In the genomic region with DNA sequence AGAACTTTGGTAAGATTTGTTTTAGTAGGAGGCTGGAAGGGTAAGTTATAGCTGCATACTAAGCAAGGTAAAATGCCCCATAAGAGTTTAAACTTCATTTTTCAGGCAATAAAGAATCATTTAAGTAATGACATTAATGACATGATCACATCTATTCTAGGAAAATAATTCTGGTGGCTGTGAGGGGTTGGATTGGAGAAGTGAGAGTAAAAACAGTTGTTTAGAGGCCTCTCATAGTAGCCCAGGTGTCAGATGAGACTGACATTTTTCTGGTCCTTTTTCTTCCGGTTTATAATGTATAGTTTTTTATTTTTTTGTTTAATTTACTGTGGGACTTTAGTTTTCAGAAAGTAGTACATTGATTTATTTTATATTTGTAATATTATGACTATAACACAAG, we compare ENCODE assay signal across 14 cellular contexts. TPM values are rescaled to one million over a fixed set of nuclear protein-coding genes. Genes with fewer than 3 reads are reported as not detected.
DNase-seq lines count a peak whose midpoint lies in the region; ATAC-seq and TF ChIP-seq lines count a peak whose summit lies in the region.
"Had no signal": no experiment of that assay in that cellular context is flagged by ENCODE, and none has a peak within 500 bp of the region (broad histone marks: within the 10 kb centered on the region; RNA-seq: fewer than 3 reads in every experiment).

No MANE protein-coding gene starts in this region.

- no peak overlapping the region for H3K27ac ChIP-seq in CD8-positive, alpha-beta memory T cell (ENCODE audit: low read depth, low read length)
- no peak overlapping the region for H3K27ac ChIP-seq in colonic mucosa
- H3K27ac ChIP-seq: RWPE1, vagina had no signal

- H3K36me3 Mint-ChIP-seq in CD8-positive, alpha-beta memory T cell, result peaks cover 0 to 50% (median 11%) of the 10 kb centered on the region in 3 donors

- intact Hi-C loops in colonic mucosa (cut with DNase I), result no loop called here

- H3K9ac ChIP-seq in colonic mucosa (ENCODE audit: low read depth in 2 of 2, low read length in 2 of 2), result no peak overlapping the region

- H3K9me3 ChIP-seq in CD8-positive, alpha-beta memory T cell (ENCODE audit: low read length), result no peaks in the 10 kb centered on the region
- H3K9me3 ChIP-seq in colonic mucosa, result no peaks in the 10 kb centered on the region
- H3K9me3 ChIP-seq: vagina had no signal

- ATAC-seq in HG02981 (IDR thresholded peaks at IDR 0.05; ENCODE audit: unreplicated experiment) (no peak), GM21619 (IDR thresholded peaks at IDR 0.05; ENCODE audit: unreplicated experiment) (no peak)
- ATAC-seq: right cardiac atrium had no signal

- H3K36me3 ChIP-seq in CD8-positive, alpha-beta memory T cell (ENCODE audit: insufficient read depth, low read length), result peaks cover under 1% of the 10 kb centered on the region
- no peaks in the 10 kb centered on the region for H3K36me3 ChIP-seq in colonic mucosa

- H3K9me3 Mint-ChIP-seq in CD8-positive, alpha-beta memory T cell, result no peaks in the 10 kb centered on the region

- no peak overlapping the region for H3K4me3 ChIP-seq in CD8-positive, alpha-beta memory T cell (ENCODE audit: low read length)
- no peak overlapping the region for H3K4me3 ChIP-seq in colonic mucosa
- H3K4me3 ChIP-seq: vagina had no signal

- DNase-seq in CD8-positive, alpha-beta memory T cell, result no peak
- peak; percentile 29 for DNase-seq in GM19240 (ENCODE audit: insufficient read length, low spot score)
- peak; percentile 46 for DNase-seq in MV-4-11 (lab: John Stamatoyannopoulos, UW)
- DNase-seq in germinal center (ENCODE audit: low spot score), result peak; percentile 74
- DNase-seq in colonic mucosa, result no peak
- no peak for DNase-seq in NK-92 treated with Interleukin-12 subunit alpha and Interleukin-12 subunit beta, amount 100 ng/mL, for 24 hours (lab: John Stamatoyannopoulos, UW)
- DNase-seq: activated CD4-positive, alpha-beta T cell treated with anti-CD3 and anti-CD28 coated beads for 1 hour; effector memory CD4-positive, alpha-beta T cell; NCI-H1417; right cardiac atrium had no signal

- H3K27ac Mint-ChIP-seq in CD8-positive, alpha-beta memory T cell, result peak overlapping the region; percentile 29 to 87 (median 50)

- CTCF ChIA-PET in CD8-positive, alpha-beta memory T cell (lab: Charles Lee), result interaction anchor here (0.9 to 1.4 kb wide), 2 partner anchors 91 kb away, joined by 3 read pairs; no protein-coding TSS in a partner anchor

- peaks cover 58 to 73% (median 71%) of the 10 kb centered on the region in 3 donors for H3K4me1 Mint-ChIP-seq in CD8-positive, alpha-beta memory T cell

- peak overlapping the region in 2 of 7 donors; percentile 1 to 25 for H3K4me3 Mint-ChIP-seq in CD8-positive, alpha-beta memory T cell

- H3K27me3 Mint-ChIP-seq in CD8-positive, alpha-beta memory T cell, result no peaks in the 10 kb centered on the region

- TF ChIP-seq CTCF in colonic mucosa (IDR thresholded peaks at IDR 0.05), result no peak

- no peaks in the 10 kb centered on the region for H3K27me3 ChIP-seq in CD8-positive, alpha-beta memory T cell (ENCODE audit: insufficient read depth, low read length, poor library complexity, severe bottlenecking)
- H3K27me3 ChIP-seq in colonic mucosa, result no peaks in the 10 kb centered on the region
- H3K27me3 ChIP-seq: vagina had no signal

- POLR2A ChIA-PET in CD8-positive, alpha-beta memory T cell (lab: Charles Lee), result no interaction called here

- H3K4me1 ChIP-seq in CD8-positive, alpha-beta memory T cell (ENCODE audit: insufficient read depth, low read length), result peaks cover 20% of the 10 kb centered on the region
- H3K4me1 ChIP-seq in colonic mucosa, result peaks cover 4% of the 10 kb centered on the region

RNA-seq across cellular contexts. Expression of gene ITCH, which starts 40.8 kb away (rescaled TPM):
- total RNA-seq in CD8-positive, alpha-beta memory T cell, result 10 to 100 TPM; 45.6 to 51.7 TPM
- 38.0 TPM for polyA plus RNA-seq in CD8-positive, alpha-beta memory T cell
- 10 to 100 TPM; 50.0 to 71.4 TPM for total RNA-seq in colonic mucosa

Comparison
In these comparisons a context has a peak if more than half of its experiments do, and no peak if none do; other contexts are left out.
1. DNase-seq: peak in GM19240 (single experiment), MV-4-11 (single experiment) and germinal center (single experiment); none in CD8-positive, alpha-beta memory T cell (0 of 5), colonic mucosa (single experiment) and NK-92 treated with Interleukin-12 subunit alpha and Interleukin-12 subunit beta, amount 100 ng/mL, for 24 hours (single experiment).